ENCODE assay signal across 8 cellular contexts in genomic region chr3:197555281-197556261, GRCh38. TPM values are rescaled to one million over a fixed set of nuclear protein-coding genes. Genes with fewer than 3 reads are reported as not detected.
DNase-seq lines count a peak whose midpoint lies in the region; ATAC-seq and TF ChIP-seq lines count a peak whose summit lies in the region.

Gene BDH1 (minus strand): TSS chr3:197555968. CDS start chr3:197546443, 9,525 bp downstream.

- H3K4me3 ChIP-seq in epithelial cell of esophagus (ENCODE audit: low read length), result peak within 1 kb of the TSS; percentile 77

- peak within 1 kb of the TSS; percentile 84 to 96 (median 92) for H3K4me3 Mint-ChIP-seq in naive thymus-derived CD8-positive, alpha-beta T cell

- H3K27ac Mint-ChIP-seq in naive thymus-derived CD8-positive, alpha-beta T cell, result peak within 1 kb of the TSS; percentile 74 to 95 (median 94)

- peaks cover 0 to 5% (median 0%) of the 10 kb centered on the region in 3 donors for H3K36me3 Mint-ChIP-seq in naive thymus-derived CD8-positive, alpha-beta T cell

- ATAC-seq in HG03097 (IDR thresholded peaks at IDR 0.05; ENCODE audit: low FRiP score, unreplicated experiment), result peak; percentile 29
- ATAC-seq in naive thymus-derived CD8-positive, alpha-beta T cell, result peak; percentile 34 to 51

- POLR2A ChIA-PET in naive thymus-derived CD8-positive, alpha-beta T cell (lab: Charles Lee), result interaction anchor here (0.6 to 0.7 kb wide), 2 partner anchors 39 to 194 kb away, joined by 3 read pairs; partner anchors contain the start of gene FYTTD1

- H3K9me3 Mint-ChIP-seq in naive thymus-derived CD8-positive, alpha-beta T cell, result no peaks in the 10 kb centered on the region

- DNase-seq in NK-92 treated with Interleukin-12 subunit alpha and Interleukin-12 subunit beta, amount 100 ng/mL, for 24 hours (lab: John Stamatoyannopoulos, UW), result peak; percentile 69
- no peak for DNase-seq in NK-92 (lab: John Stamatoyannopoulos, UW; ENCODE audit: unreplicated experiment)
- peak; percentile 74 for DNase-seq in NCI-H748 (lab: John Stamatoyannopoulos, UW; ENCODE audit: unreplicated experiment)
- DNase-seq in activated CD8-positive, alpha-beta memory T cell treated with anti-CD3 and anti-CD28 coated beads, Interleukin-2, amount 50 U/mL, for 24 hours (ENCODE audit: extremely low read depth), result peak; percentile 26
- DNase-seq in epithelial cell of esophagus (ENCODE audit: low read depth), result peak; percentile 53
- peak; percentile 15 to 75 (median 55) for DNase-seq in naive thymus-derived CD8-positive, alpha-beta T cell
- DNase-seq in stimulated activated naive CD4-positive, alpha-beta T cell treated with Interleukin-2 at 50 U/mL for 16 hours (lab: John Stamatoyannopoulos, UW), result peak; percentile 56

- TF ChIP-seq CTCF in epithelial cell of esophagus (IDR thresholded peaks at IDR 0.05; ENCODE audit: insufficient read depth, low read depth, low read length, missing control alignments), result no peak

- peaks cover 0 to 18% (median 10%) of the 10 kb centered on the region in 5 donors for H3K27me3 Mint-ChIP-seq in naive thymus-derived CD8-positive, alpha-beta T cell

- H3K4me1 Mint-ChIP-seq in naive thymus-derived CD8-positive, alpha-beta T cell, result peaks cover 15 to 28% (median 21%) of the 10 kb centered on the region in 4 donors

RNA-seq across cellular contexts. Expression of gene BDH1, which starts in this region (rescaled TPM):
- total RNA-seq in naive thymus-derived CD8-positive, alpha-beta T cell, result 10 to 100 TPM; 77.7 to 79.0 TPM
- 10 to 100 TPM; 19.1 to 30.9 (median 26.6) TPM for polyA plus RNA-seq in naive thymus-derived CD8-positive, alpha-beta T cell
